ENCODE assay signal across 10 cellular contexts in the genomic region with DNA sequence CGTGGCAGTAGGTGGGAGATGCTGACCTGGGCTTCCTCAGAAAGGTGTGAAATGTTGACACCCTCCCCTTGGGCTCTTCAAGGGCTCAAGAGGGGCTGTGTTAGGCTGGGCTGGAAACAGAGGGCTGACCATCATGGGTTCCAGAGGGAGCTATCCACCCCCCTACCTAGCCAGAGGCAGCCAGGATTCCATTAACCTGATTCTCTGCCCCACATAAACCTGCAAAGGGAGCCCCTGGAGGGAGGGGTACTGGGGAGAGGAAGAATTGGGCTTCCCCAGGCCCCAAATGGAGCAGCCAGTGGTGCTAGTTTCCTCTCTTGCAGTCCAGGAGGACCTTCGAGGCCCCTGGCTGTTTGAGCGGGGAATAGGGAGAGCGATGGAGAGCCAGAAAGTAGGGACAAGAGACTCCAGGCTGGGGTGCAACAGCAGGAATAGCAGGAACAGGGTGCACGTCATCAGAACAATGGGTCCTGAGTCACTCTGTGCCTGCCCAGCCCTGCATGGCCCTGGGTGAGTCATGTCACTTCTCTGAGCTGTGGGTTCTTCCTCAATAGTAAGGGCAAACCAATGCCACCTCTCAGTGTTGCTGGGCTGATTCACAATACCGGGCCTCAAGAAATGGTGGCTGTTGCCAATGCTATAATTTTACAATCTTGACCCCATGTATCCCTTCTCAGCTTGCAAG.
DNase-seq lines count a peak whose midpoint lies in the region; TF ChIP-seq lines count a peak whose summit lies in the region.
"Had no signal": no experiment of that assay in that cellular context is flagged by ENCODE, and none has a peak within 500 bp of the region (broad histone marks: within the 10 kb centered on the region; RNA-seq: fewer than 3 reads in every experiment).

No MANE protein-coding gene starts in this region.

- intact Hi-C loops in esophagus muscularis mucosa (cut with DNase I) = no loop called here

- H3K4me1 ChIP-seq in esophagus (ENCODE audit: control insufficient read depth in 2 of 2, insufficient read depth in 2 of 2, low read length in 1 of 2) = peaks cover 8 to 30% of the 10 kb centered on the region in 2 donors
- H3K4me1 ChIP-seq in esophagus muscularis mucosa = peaks cover 3 to 8% (median 5%) of the 10 kb centered on the region in 4 donors

- in situ Hi-C loops in G401 (cut with HindIII; ENCODE audit: low sequenced_read_pairs) = no loop called here

- no peak for TF ChIP-seq POLR2A in esophagus muscularis mucosa (IDR thresholded peaks at IDR 0.05; ENCODE audit: low read depth)

- H3K27ac ChIP-seq in esophagus (ENCODE audit: low read depth in 2 of 2, low read length in 1 of 2) (peak overlapping the region; percentile 94 to 96), esophagus muscularis mucosa (replicated peaks in 1 of 4) (no peak overlapping the region)

- H3K36me3 ChIP-seq in esophagus (ENCODE audit: control insufficient read depth in 2 of 2, insufficient read depth in 2 of 2, low read length in 1 of 2) (no peaks in the 10 kb centered on the region), esophagus muscularis mucosa (no peaks in the 10 kb centered on the region)
- H3K36me3 ChIP-seq: heart right ventricle had no signal

- DNase-seq in GM04503 (ENCODE audit: low read depth) (peak; percentile 61), NOMO-1 treated with dmso at 0.1 percent for 144 hours (lab: John Stamatoyannopoulos, UW; ENCODE audit: unreplicated experiment) (peak; percentile 10), skeletal muscle cell (ENCODE audit: low read depth) (peak; percentile 90), esophagus muscularis mucosa (ENCODE audit: extremely low spot score) (no peak), GM10266 (ENCODE audit: extremely low spot score) (no peak), NCI-H2081 treated with DMSO at 0.1 percent for 48 hours (lab: John Stamatoyannopoulos, UW) (no peak), G401 (ENCODE audit: low spot score) (no peak)
- DNase-seq: activated CD8-positive, alpha-beta memory T cell treated with anti-CD3 and anti-CD28 coated beads for 24 hours; heart right ventricle had no signal

- 39 to 67% methylated on average over 6 of the region's 6 CpGs for WGBS in esophagus, 2 donors
- WGBS in esophagus muscularis mucosa = 79% methylated on average over 6 of the region's 6 CpGs

- no peak overlapping the region for H3K4me3 ChIP-seq in esophagus (ENCODE audit: low read depth in 1 of 2, low read length in 2 of 2)
- H3K4me3 ChIP-seq in skeletal muscle cell (ENCODE audit: low read depth, low read length) = no peak overlapping the region
- no peak overlapping the region for H3K4me3 ChIP-seq in esophagus muscularis mucosa
- H3K4me3 ChIP-seq: heart right ventricle had no signal

- TF ChIP-seq CTCF in esophagus muscularis mucosa (IDR thresholded peaks at IDR 0.05) = no peak
- no peak for TF ChIP-seq CTCF in GM10266 (IDR thresholded peaks at IDR 0.05; ENCODE audit: control insufficient read depth, insufficient read depth, low read depth, missing control alignments)

- TF ChIP-seq EP300 in esophagus muscularis mucosa (IDR thresholded peaks at IDR 0.05) = no peak

- H3K27me3 ChIP-seq in esophagus (ENCODE audit: control insufficient read depth in 1 of 2, insufficient read depth in 2 of 2, low read length in 2 of 2) (no peaks in the 10 kb centered on the region), esophagus muscularis mucosa (peaks cover 0 to 23% (median 0%) of the 10 kb centered on the region in 4 donors)
- H3K27me3 ChIP-seq: heart right ventricle had no signal

- H3K9me3 ChIP-seq in esophagus (ENCODE audit: control insufficient read depth in 2 of 2, insufficient read depth in 1 of 2, low read depth in 1 of 2, low read length in 1 of 2) (no peaks in the 10 kb centered on the region), esophagus muscularis mucosa (no peaks in the 10 kb centered on the region)
- H3K9me3 ChIP-seq: heart right ventricle had no signal

Comparison
In these comparisons a context has a peak if more than half of its experiments do, and no peak if none do; other contexts are left out.
1. DNase-seq: peak in GM04503 (single experiment), NOMO-1 treated with dmso at 0.1 percent for 144 hours (single experiment) and skeletal muscle cell (single experiment); none in esophagus muscularis mucosa (single experiment), GM10266 (single experiment), NCI-H2081 treated with DMSO at 0.1 percent for 48 hours (single experiment) and G401 (single experiment).
2. H3K27ac ChIP-seq: peak in esophagus (2 of 2); none in esophagus muscularis mucosa (0 of 4).